31 cellular contexts compared by ENCODE assay signal in genomic region chr9:138025908-138026307, GRCh38.
A peak's percentile ranks its signal among the peaks of the same experiment; 100 is the strongest.
DNase-seq lines count a peak whose midpoint lies in the region; ATAC-seq, FAIRE-seq and TF ChIP-seq lines count a peak whose summit lies in the region.
"Had no signal": no experiment of that assay in that cellular context is flagged by ENCODE, and none has a peak within 500 bp of the region (broad histone marks: within the 10 kb centered on the region; RNA-seq: fewer than 3 reads in every experiment).

No MANE protein-coding gene starts in this region.

- peak; percentile 17 for DNase-seq in activated CD8-positive, alpha-beta memory T cell treated with anti-CD3 and anti-CD28 coated beads for 24 hours
- DNase-seq in activated CD8-positive, alpha-beta memory T cell treated with anti-CD3 and anti-CD28 coated beads, Interleukin-2, amount 10 ng/mL, durations not matched to agents 7 days and 5 days: no peak
- peak; percentile 1 for DNase-seq in Daoy (ENCODE audit: low read depth)
- DNase-seq in kidney: peak; percentile 31
- peak; percentile 29 for DNase-seq in spleen
- no peak for DNase-seq in SIG-M5 treated with dmso at 0.1 percent for 504 hours (lab: John Stamatoyannopoulos, UW; ENCODE audit: unreplicated experiment)
- no peak for DNase-seq in aorta
- DNase-seq: 8988T; ACHN; BE2C; CD8-positive, alpha-beta memory T cell; DMS 273 treated with DMSO at 0.1 percent for 48 hours; DMS79; GF-D8; HCEC 1CT; IMR-90; KG1; MG63; NCI-H1105 treated with DMSO at 0.1 percent for 48 hours; NCI-H146; NCI-H1930; NCI-H446; NCI-H524 treated with DMSO at 0.1 percent for 48 hours; NCI-H774; NK-92 treated with Interleukin-12 subunit alpha and Interleukin-12 subunit beta, amount 100 ng/mL, for 24 hours; PC-3 had no signal

- no peak overlapping the region for H3K9ac ChIP-seq in kidney (ENCODE audit: low read length in 2 of 2)

- no peak for TF ChIP-seq POLR2A in spleen (IDR thresholded peaks at IDR 0.05)

- H3K27me3 ChIP-seq in spleen (replicated peaks in 1 of 7) (peaks cover 4 to 70% (median 24%) of the 10 kb centered on the region in 7 donors), aorta (ENCODE audit: control insufficient read depth in 1 of 2, insufficient read depth in 2 of 2, low read length in 1 of 2) (no peaks in the 10 kb centered on the region)
- H3K27me3 ChIP-seq: BE2C had no signal

- no peak overlapping the region for H3K4me3 Mint-ChIP-seq in activated CD8-positive, alpha-beta memory T cell treated with anti-CD3 and anti-CD28 coated beads, Interleukin-2, amount 10 ng/mL, durations not matched to agents 7 days and 5 days

- CTCF ChIA-PET in activated CD8-positive, alpha-beta memory T cell treated with anti-CD3 and anti-CD28 coated beads, Interleukin-2, amount 10 ng/mL, durations not matched to agents 7 days and 5 days (lab: Charles Lee): no interaction called here

- H3K36me3 ChIP-seq in kidney (ENCODE audit: control insufficient read depth in 1 of 2, insufficient read depth in 2 of 2, low read length in 2 of 2) (no peaks in the 10 kb centered on the region), spleen (no peaks in the 10 kb centered on the region), aorta (ENCODE audit: control insufficient read depth in 1 of 2, insufficient read depth in 2 of 2, low read length in 1 of 2) (no peaks in the 10 kb centered on the region)
- H3K36me3 ChIP-seq: BE2C, MG63 had no signal

- no peaks in the 10 kb centered on the region for H3K4me1 Mint-ChIP-seq in activated CD8-positive, alpha-beta memory T cell treated with anti-CD3 and anti-CD28 coated beads, Interleukin-2, amount 10 ng/mL, durations not matched to agents 7 days and 5 days
- H3K4me1 Mint-ChIP-seq: CD14-positive monocyte; CD8-positive, alpha-beta memory T cell had no signal

- H3K9me3 Mint-ChIP-seq in activated CD8-positive, alpha-beta memory T cell treated with anti-CD3 and anti-CD28 coated beads, Interleukin-2, amount 10 ng/mL, durations not matched to agents 7 days and 5 days (ENCODE audit: low read depth): no peaks in the 10 kb centered on the region
- H3K9me3 Mint-ChIP-seq: CD8-positive, alpha-beta memory T cell had no signal

- no peak for FAIRE-seq in kidney (lab: Jason Lieb, UNC)
- FAIRE-seq: GM12891, GM19239, H1 had no signal

- H3K4me1 ChIP-seq in kidney (ENCODE audit: control insufficient read depth in 1 of 2, insufficient read depth in 1 of 2, low read depth in 1 of 2, low read length in 2 of 2) (no peaks in the 10 kb centered on the region), spleen (peaks cover 0 to 18% (median 9%) of the 10 kb centered on the region in 6 donors), aorta (ENCODE audit: control insufficient read depth in 1 of 2, insufficient read depth in 2 of 2, low read length in 2 of 2) (no peaks in the 10 kb centered on the region)
- H3K4me1 ChIP-seq: BE2C had no signal

- no peak overlapping the region for H3K27ac Mint-ChIP-seq in activated CD8-positive, alpha-beta memory T cell treated with anti-CD3 and anti-CD28 coated beads, Interleukin-2, amount 10 ng/mL, durations not matched to agents 7 days and 5 days
- H3K27ac Mint-ChIP-seq: CD14-positive monocyte; CD8-positive, alpha-beta memory T cell had no signal

- H3K27ac ChIP-seq in kidney (ENCODE audit: low read depth in 2 of 2, low read length in 2 of 2) (no peak overlapping the region), spleen (no peak overlapping the region), aorta (ENCODE audit: low read depth in 1 of 2, low read length in 2 of 2) (no peak overlapping the region)

- H3K27me3 Mint-ChIP-seq in activated CD8-positive, alpha-beta memory T cell treated with anti-CD3 and anti-CD28 coated beads, Interleukin-2, amount 10 ng/mL, durations not matched to agents 7 days and 5 days: peaks cover 62% of the 10 kb centered on the region

- intact Hi-C loops in kidney (cut with DNase I) (no loop called here), spleen (cut with DNase I; ENCODE audit: low total_unique reads) (no loop called here), aorta (cut with DNase I) (no loop called here)

- H3K4me3 ChIP-seq in kidney (ENCODE audit: low read length in 2 of 2) (no peak overlapping the region), spleen (no peak overlapping the region), aorta (ENCODE audit: low read length in 2 of 2) (no peak overlapping the region)
- H3K4me3 ChIP-seq: MG63 had no signal

- no peak for ATAC-seq in activated CD8-positive, alpha-beta memory T cell treated with anti-CD3 and anti-CD28 coated beads, Interleukin-2, amount 10 ng/mL, durations not matched to agents 7 days and 5 days
- ATAC-seq in GM18907 (IDR thresholded peaks at IDR 0.05; ENCODE audit: unreplicated experiment) (no peak), aorta (ENCODE audit: low FRiP score) (no peak)
- ATAC-seq: PC-3 had no signal

- TF ChIP-seq CTCF in kidney (IDR thresholded peaks at IDR 0.05; ENCODE audit: borderline replicate concordance, extremely low read depth, insufficient read depth) (no peak), spleen (IDR thresholded peaks at IDR 0.05 in 8 of 11, conservative IDR thresholded peaks at IDR 0.05 in 3 of 11) (no peak)

- no peaks in the 10 kb centered on the region for H3K36me3 Mint-ChIP-seq in activated CD8-positive, alpha-beta memory T cell treated with anti-CD3 and anti-CD28 coated beads, Interleukin-2, amount 10 ng/mL, durations not matched to agents 7 days and 5 days
- H3K36me3 Mint-ChIP-seq: CD14-positive monocyte; CD8-positive, alpha-beta memory T cell had no signal

- 72 to 88% (median 87%) methylated on average over 7 of the region's 7 CpGs for WGBS in spleen, 5 donors
- WGBS in aorta, 2 donors: 85 to 86% methylated on average over 7 of the region's 7 CpGs

- H3K9me3 ChIP-seq in kidney (ENCODE audit: control insufficient read depth in 1 of 2, low read length in 2 of 2): no peaks in the 10 kb centered on the region
- H3K9me3 ChIP-seq in spleen: peaks cover 0 to 4% (median 0%) of the 10 kb centered on the region in 8 donors
- no peaks in the 10 kb centered on the region for H3K9me3 ChIP-seq in aorta (ENCODE audit: control insufficient read depth, low read length)
- H3K9me3 ChIP-seq: BE2C, MG63 had no signal

Comparison
In these comparisons a context has a peak if more than half of its experiments do, and no peak if none do; other contexts are left out.
1. DNase-seq: peak in activated CD8-positive, alpha-beta memory T cell treated with anti-CD3 and anti-CD28 coated beads for 24 hours (single experiment), Daoy (single experiment), kidney (single experiment) and spleen (single experiment); none in activated CD8-positive, alpha-beta memory T cell treated with anti-CD3 and anti-CD28 coated beads, Interleukin-2, amount 10 ng/mL, durations not matched to agents 7 days and 5 days (single experiment), SIG-M5 treated with dmso at 0.1 percent for 504 hours (single experiment) and aorta (0 of 2).